In the genomic region with DNA sequence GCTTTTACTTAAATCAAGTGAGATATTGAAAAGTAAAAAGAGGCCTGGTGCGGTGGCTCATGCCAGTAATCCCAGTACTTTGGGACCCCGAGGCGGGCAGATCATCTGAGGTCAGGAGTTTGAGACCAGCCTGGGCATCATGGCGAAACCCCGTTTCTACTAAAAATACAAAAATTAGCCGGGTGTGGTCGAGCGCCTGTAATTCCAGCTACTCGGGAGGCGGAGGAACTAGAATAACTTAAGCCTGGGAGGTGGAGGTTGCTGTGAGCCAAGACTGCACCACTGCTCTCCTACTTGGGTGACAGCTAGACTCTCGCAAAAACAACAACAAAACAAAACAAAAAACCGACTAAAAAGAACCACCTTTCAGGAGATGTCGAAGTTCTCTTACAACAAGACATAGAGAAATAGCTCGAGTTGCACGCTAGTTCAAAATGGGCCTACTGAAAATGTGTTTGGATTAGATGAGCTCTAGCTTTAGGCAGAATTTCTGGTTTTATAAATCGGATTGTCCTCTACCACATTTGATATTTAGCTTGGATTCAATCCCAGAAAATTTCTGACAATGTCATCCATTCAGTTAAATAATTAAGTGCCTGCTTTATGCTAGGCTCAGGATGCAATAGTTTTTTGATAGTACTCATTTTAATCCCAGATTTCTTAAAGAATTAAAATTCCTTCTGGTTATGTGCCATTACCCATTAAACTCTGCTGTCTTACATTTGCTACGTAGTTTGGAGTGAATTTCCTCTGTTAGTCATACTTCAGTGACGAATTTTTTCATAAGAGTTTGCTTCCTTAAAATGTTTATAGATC, we compare ENCODE assay signal across 1 cellular context.
A peak's percentile ranks its signal among the peaks of the same experiment; 100 is the strongest.
TF ChIP-seq lines count a peak whose summit lies in the region.

No MANE protein-coding gene starts in this region.

TF ChIP-seq in HEK293, 187 proteins besides CTCF, POLR2A, EP300 and RAD21:
- TF ChIP-seq KLF1 (tag by site-specific recombination; IDR thresholded peaks at IDR 0.05) = no peak
- TF ChIP-seq, protein P1, sequence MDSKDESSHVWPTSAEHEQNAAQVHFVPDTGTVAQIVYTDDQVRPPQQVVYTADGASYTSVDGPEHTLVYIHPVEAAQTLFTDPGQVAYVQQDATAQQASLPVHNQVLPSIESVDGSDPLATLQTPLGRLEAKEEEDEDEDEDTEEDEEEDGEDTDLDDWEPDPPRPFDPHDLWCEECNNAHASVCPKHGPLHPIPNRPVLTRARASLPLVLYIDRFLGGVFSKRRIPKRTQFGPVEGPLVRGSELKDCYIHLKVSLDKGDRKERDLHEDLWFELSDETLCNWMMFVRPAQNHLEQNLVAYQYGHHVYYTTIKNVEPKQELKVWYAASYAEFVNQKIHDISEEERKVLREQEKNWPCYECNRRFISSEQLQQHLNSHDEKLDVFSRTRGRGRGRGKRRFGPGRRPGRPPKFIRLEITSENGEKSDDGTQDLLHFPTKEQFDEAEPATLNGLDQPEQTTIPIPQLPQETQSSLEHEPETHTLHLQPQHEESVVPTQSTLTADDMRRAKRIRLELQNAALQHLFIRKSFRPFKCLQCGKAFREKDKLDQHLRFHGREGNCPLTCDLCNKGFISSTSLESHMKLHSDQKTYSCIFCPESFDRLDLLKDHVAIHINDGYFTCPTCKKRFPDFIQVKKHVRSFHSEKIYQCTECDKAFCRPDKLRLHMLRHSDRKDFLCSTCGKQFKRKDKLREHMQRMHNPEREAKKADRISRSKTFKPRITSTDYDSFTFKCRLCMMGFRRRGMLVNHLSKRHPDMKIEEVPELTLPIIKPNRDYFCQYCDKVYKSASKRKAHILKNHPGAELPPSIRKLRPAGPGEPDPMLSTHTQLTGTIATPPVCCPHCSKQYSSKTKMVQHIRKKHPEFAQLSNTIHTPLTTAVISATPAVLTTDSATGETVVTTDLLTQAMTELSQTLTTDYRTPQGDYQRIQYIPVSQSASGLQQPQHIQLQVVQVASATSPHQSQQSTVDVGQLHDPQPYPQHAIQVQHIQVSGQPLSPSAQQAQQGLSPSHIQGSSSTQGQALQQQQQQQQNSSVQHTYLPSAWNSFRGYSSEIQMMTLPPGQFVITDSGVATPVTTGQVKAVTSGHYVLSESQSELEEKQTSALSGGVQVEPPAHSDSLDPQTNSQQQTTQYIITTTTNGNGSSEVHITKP (tag by site-specific recombination; IDR thresholded peaks at IDR 0.05) = peak; percentile 90
- no peak for TF ChIP-seq ZBTB1 (tag by site-specific recombination; IDR thresholded peaks at IDR 0.05)
- TF ChIP-seq ZNF221 (tag by site-specific recombination; IDR thresholded peaks at IDR 0.05; ENCODE audit: borderline replicate concordance) = no peak
- no peak for TF ChIP-seq MYNN (tag by site-specific recombination; IDR thresholded peaks at IDR 0.05; ENCODE audit: borderline replicate concordance)
